ENCODE assay signal across 17 cellular contexts in the genomic region with DNA sequence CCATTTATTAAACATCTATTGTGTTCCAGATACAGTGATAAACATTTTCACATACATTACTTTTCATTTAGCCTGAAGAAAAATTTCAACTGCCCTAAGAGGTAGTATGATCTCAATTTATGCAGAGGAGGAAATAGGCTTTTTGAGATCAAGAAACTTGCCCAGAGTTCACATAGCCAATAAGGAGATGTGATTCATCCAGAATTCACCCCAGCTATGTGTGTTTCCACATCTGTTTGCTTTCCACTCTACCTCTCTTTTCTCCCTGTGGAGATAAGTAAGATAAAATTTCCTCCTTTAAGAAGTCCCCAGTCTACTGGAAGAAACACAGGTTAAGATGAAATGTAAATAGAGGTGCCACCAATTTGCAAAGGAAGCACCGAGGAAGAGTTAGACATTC.
"Had no signal": no experiment of that assay in that cellular context is flagged by ENCODE, and none has a peak within 500 bp of the region (broad histone marks: within the 10 kb centered on the region; RNA-seq: fewer than 3 reads in every experiment).

No MANE protein-coding gene starts in this region.

- H3K27ac ChIP-seq: ascending aorta, esophagus squamous epithelium, gastrocnemius medialis, heart left ventricle had no signal

- H3K36me3 ChIP-seq: ascending aorta, esophagus squamous epithelium, gastrocnemius medialis, heart left ventricle had no signal

- H3K4me3 ChIP-seq: ascending aorta, esophagus squamous epithelium, gastrocnemius medialis, heart left ventricle had no signal

- H3K36me3 Mint-ChIP-seq: naive B cell; stimulated activated memory B cell treated with anti-CD40 and anti-IgM and Interleukin-4, amounts not matched to agents 10 μg/mL and 1 μg/mL and 100 μg/mL, for 72 hours had no signal

- H3K9me3 Mint-ChIP-seq: activated naive CD4-positive, alpha-beta T cell treated with anti-CD3 and anti-CD28 coated beads for 36 hours; activated naive CD8-positive, alpha-beta T cell treated with anti-CD3 and anti-CD28 coated beads, Interleukin-2, amount 50 U/mL, for 24 hours had no signal

- H3K27me3 ChIP-seq: ascending aorta, esophagus squamous epithelium, gastrocnemius medialis, heart left ventricle had no signal

- H3K4me3 Mint-ChIP-seq: activated naive CD4-positive, alpha-beta T cell treated with anti-CD3 and anti-CD28 coated beads for 36 hours; activated naive CD8-positive, alpha-beta T cell treated with anti-CD3 and anti-CD28 coated beads, Interleukin-2, amount 50 U/mL, for 24 hours; activated T-helper 17 cell treated with anti-CD3 and anti-CD28 coated beads, Interleukin-2, amount 50 U/mL, for 72 hours; naive B cell; stimulated activated memory B cell treated with anti-CD40 and anti-IgM and Interleukin-4, amounts not matched to agents 10 μg/mL and 1 μg/mL and 100 μg/mL, for 72 hours had no signal

- H3K27me3 Mint-ChIP-seq: activated naive CD8-positive, alpha-beta T cell treated with anti-CD3 and anti-CD28 coated beads, Interleukin-2, amount 50 U/mL, for 24 hours; activated T-helper 17 cell treated with anti-CD3 and anti-CD28 coated beads, Interleukin-2, amount 50 U/mL, for 72 hours had no signal

- ATAC-seq: activated naive CD8-positive, alpha-beta T cell treated with anti-CD3 and anti-CD28 coated beads, Interleukin-2, amount 50 U/mL, for 24 hours; activated T-helper 17 cell treated with anti-CD3 and anti-CD28 coated beads, Interleukin-2, amount 50 U/mL, for 72 hours; gastrocnemius medialis; heart left ventricle; stimulated activated memory B cell treated with anti-CD40 and anti-IgM and Interleukin-4, amounts not matched to agents 10 μg/mL and 1 μg/mL and 100 μg/mL, for 72 hours had no signal

- H3K4me1 ChIP-seq: ascending aorta, esophagus squamous epithelium, gastrocnemius medialis had no signal

- DNase-seq: activated CD4-positive, CD25-positive, alpha-beta regulatory T cell treated with anti-CD3 and anti-CD28 coated beads, Interleukin-2, amount 50 U/mL, for 72 hours; activated naive CD4-positive, alpha-beta T cell treated with anti-CD3 and anti-CD28 coated beads for 36 hours; activated naive CD8-positive, alpha-beta T cell treated with anti-CD3 and anti-CD28 coated beads, Interleukin-2, amount 50 U/mL, for 24 hours; esophagus squamous epithelium; gastrocnemius medialis; heart left ventricle; naive B cell; retina; stimulated activated CD4-positive, alpha-beta T cell treated with anti-CD3 and anti-CD28 coated beads, Interleukin-2, amount 100 ng/mL, for 48 hours; T-helper 1 cell; T1000 had no signal

- H3K4me1 Mint-ChIP-seq: activated naive CD8-positive, alpha-beta T cell treated with anti-CD3 and anti-CD28 coated beads, Interleukin-2, amount 50 U/mL, for 24 hours; naive B cell had no signal

- FAIRE-seq: colon, endometrium, urothelium cell line had no signal

- H3K9me3 ChIP-seq: ascending aorta, esophagus squamous epithelium, gastrocnemius medialis, heart left ventricle had no signal

- H3K27ac Mint-ChIP-seq: activated naive CD4-positive, alpha-beta T cell treated with anti-CD3 and anti-CD28 coated beads for 36 hours; activated naive CD8-positive, alpha-beta T cell treated with anti-CD3 and anti-CD28 coated beads, Interleukin-2, amount 50 U/mL, for 24 hours; activated T-helper 17 cell treated with anti-CD3 and anti-CD28 coated beads, Interleukin-2, amount 50 U/mL, for 72 hours; stimulated activated memory B cell treated with anti-CD40 and anti-IgM and Interleukin-4, amounts not matched to agents 10 μg/mL and 1 μg/mL and 100 μg/mL, for 72 hours had no signal
